In the genomic region with DNA sequence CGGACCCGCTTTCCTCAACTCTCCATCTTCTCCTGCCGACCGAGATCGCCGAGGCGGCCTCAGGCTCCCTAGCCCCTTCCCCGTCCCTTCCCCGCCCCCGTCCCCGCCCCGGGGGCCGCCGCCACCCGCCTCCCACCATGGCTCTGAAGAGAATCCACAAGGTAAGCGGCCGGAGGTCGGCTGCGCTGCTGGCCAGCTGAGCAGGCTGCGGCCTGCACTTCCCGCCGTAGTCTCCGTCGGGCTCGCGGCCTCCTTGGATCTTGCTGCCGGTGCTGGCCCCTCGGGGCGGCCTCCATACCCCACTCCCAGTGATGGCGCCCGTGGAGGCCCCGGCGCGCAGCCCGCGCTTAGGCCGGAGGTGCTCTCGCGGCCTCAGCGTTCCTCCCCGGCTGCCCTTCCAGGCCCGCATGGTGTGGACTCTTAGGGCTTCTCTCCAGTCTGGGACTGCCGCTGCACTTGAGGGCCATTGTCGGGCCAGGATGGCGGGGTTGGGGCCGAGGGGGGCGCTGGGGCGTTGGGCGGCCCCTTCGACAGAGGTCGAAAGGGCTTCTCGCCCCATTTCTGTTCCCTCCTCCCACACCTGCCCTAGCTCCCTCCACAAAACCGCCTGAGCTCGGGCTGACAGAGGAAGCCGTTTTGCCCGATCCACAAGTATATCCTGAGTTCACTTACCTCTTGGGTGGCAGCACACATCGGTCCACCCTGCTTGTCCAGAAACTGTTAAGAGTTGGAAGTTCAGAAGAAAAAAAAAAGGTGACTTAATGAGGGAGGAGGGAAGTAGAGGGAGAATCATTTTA, we compare ENCODE assay signal across 8 cellular contexts. TPM values are rescaled to one million over a fixed set of nuclear protein-coding genes. Genes with fewer than 3 reads are reported as not detected.
DNase-seq lines count a peak whose midpoint lies in the region; ATAC-seq and TF ChIP-seq lines count a peak whose summit lies in the region.

No MANE protein-coding gene starts in this region.

- H3K27me3 Mint-ChIP-seq in CD8-positive, alpha-beta T cell (ENCODE audit: low read depth) = no peaks in the 10 kb centered on the region
- H3K27me3 Mint-ChIP-seq in T-helper 17 cell = no peaks in the 10 kb centered on the region

- POLR2A ChIA-PET in CD8-positive, alpha-beta T cell (lab: Charles Lee) = interaction anchor here (0.8 to 3.1 kb wide), 21 partner anchors 8 to 221 kb away, joined by 3 to 19 read pairs (median 4); a partner anchor contains a TSS

- H3K4me3 Mint-ChIP-seq in CD8-positive, alpha-beta T cell = peak overlapping the region; percentile 93
- peak overlapping the region; percentile 98 for H3K4me3 Mint-ChIP-seq in T-helper 17 cell

- peak overlapping the region; percentile 84 for H3K4me3 ChIP-seq in CD8-positive, alpha-beta T cell (ENCODE audit: low read depth, low read length)
- peak overlapping the region; percentile 78 to 86 for H3K4me3 ChIP-seq in cardiac fibroblast (replicated peaks in 1 of 2; ENCODE audit: low read depth in 2 of 2, low read length in 2 of 2)
- peak overlapping the region; percentile 84 for H3K4me3 ChIP-seq in kidney epithelial cell (ENCODE audit: low read depth, low read length)

- no peaks in the 10 kb centered on the region for H3K36me3 ChIP-seq in CD8-positive, alpha-beta T cell (ENCODE audit: insufficient read depth, low read length)
- H3K36me3 ChIP-seq in kidney epithelial cell (ENCODE audit: control insufficient read depth, insufficient read depth, low read length) = no peaks in the 10 kb centered on the region

- CTCF ChIA-PET in CD8-positive, alpha-beta T cell (lab: Charles Lee) = interaction anchor here (1.2 to 5.5 kb wide), 8 partner anchors 13 to 70 kb away, joined by 3 to 29 read pairs (median 4); no protein-coding TSS in a partner anchor

- no peaks in the 10 kb centered on the region for H3K27me3 ChIP-seq in CD8-positive, alpha-beta T cell (ENCODE audit: insufficient read depth, low read length)
- no peaks in the 10 kb centered on the region for H3K27me3 ChIP-seq in kidney epithelial cell (ENCODE audit: control insufficient read depth, insufficient read depth, low read length)

- no peak for TF ChIP-seq CTCF in CD8-positive, alpha-beta T cell (IDR thresholded peaks at IDR 0.05)
- TF ChIP-seq CTCF in cardiac fibroblast (IDR thresholded peaks at IDR 0.05; ENCODE audit: low read depth, low read length) (no peak), kidney epithelial cell (IDR thresholded peaks at IDR 0.05; ENCODE audit: insufficient read depth, low read length, poor library complexity, severe bottlenecking) (no peak)

- peak overlapping the region; percentile 97 for H3K27ac Mint-ChIP-seq in CD8-positive, alpha-beta T cell
- peak overlapping the region; percentile 96 for H3K27ac Mint-ChIP-seq in T-helper 17 cell

- peaks cover 18% of the 10 kb centered on the region for H3K36me3 Mint-ChIP-seq in CD8-positive, alpha-beta T cell
- no peaks in the 10 kb centered on the region for H3K36me3 Mint-ChIP-seq in T-helper 17 cell (ENCODE audit: low read depth)

- H3K27ac ChIP-seq in CD8-positive, alpha-beta T cell (ENCODE audit: low read depth, low read length) = peak overlapping the region; percentile 87

- H3K4me1 ChIP-seq in CD8-positive, alpha-beta T cell (ENCODE audit: insufficient read depth, low read length) = peaks cover 39% of the 10 kb centered on the region

- no peaks in the 10 kb centered on the region for H3K9me3 Mint-ChIP-seq in CD8-positive, alpha-beta T cell

- peaks cover 44% of the 10 kb centered on the region for H3K4me1 Mint-ChIP-seq in CD8-positive, alpha-beta T cell (ENCODE audit: low read depth)
- peaks cover 34% of the 10 kb centered on the region for H3K4me1 Mint-ChIP-seq in T-helper 17 cell

- peak; percentile 5 for ATAC-seq in CD8-positive, alpha-beta T cell
- ATAC-seq in GM19467 (IDR thresholded peaks at IDR 0.05; ENCODE audit: unreplicated experiment) = peak; percentile 16
- peak; percentile 11 for ATAC-seq in HG03565 (IDR thresholded peaks at IDR 0.05; ENCODE audit: unreplicated experiment)
- ATAC-seq in T-helper 17 cell = peak; percentile 20

- intact Hi-C loops in CD8-positive, alpha-beta T cell (cut with DNase I, micrococcal nuclease) = loop anchor here (1.0 to 10.0 kb wide), 15 partner anchors 13 to 1095 kb away; a partner anchor contains a TSS

- DNase-seq in CD8-positive, alpha-beta T cell = peak in 3 of 7 experiments; percentile 25 to 29 (median 27)
- DNase-seq in T-helper 17 cell (peak in 1 of 3 donors; percentile 33), cardiac fibroblast (ENCODE audit: low read depth in 2 of 2) (peak; percentile 46), kidney epithelial cell (ENCODE audit: low read depth) (no peak), NCI-H1092 (lab: John Stamatoyannopoulos, UW) (no peak)
- DNase-seq in stimulated activated CD4-positive, alpha-beta T cell treated with anti-CD3 and anti-CD28 coated beads, Interleukin-1b, Interleukin-23, amount 100 ng/mL, for 48 hours = peak; percentile 49

- no peaks in the 10 kb centered on the region for H3K9me3 ChIP-seq in CD8-positive, alpha-beta T cell (ENCODE audit: low read length)
- no peaks in the 10 kb centered on the region for H3K9me3 ChIP-seq in T-helper 17 cell (ENCODE audit: control insufficient read depth, low read length, poor library complexity, severe bottlenecking)

RNA-seq across cellular contexts. Expression of a gene that starts 0.7 kb away (rescaled TPM):
- 100 to 1,000 TPM; 180 TPM for total RNA-seq in CD8-positive, alpha-beta T cell
- 100 to 1,000 TPM; 153 to 165 TPM for total RNA-seq in T-helper 17 cell
- 120 and 127 TPM in 2 replicates for total RNA-seq in kidney epithelial cell

Comparison
In these comparisons a context has a peak if more than half of its experiments do, and no peak if none do; other contexts are left out.
1. DNase-seq: peak in cardiac fibroblast (2 of 2) and stimulated activated CD4-positive, alpha-beta T cell treated with anti-CD3 and anti-CD28 coated beads, Interleukin-1b, Interleukin-23, amount 100 ng/mL, for 48 hours (single experiment); none in kidney epithelial cell (single experiment) and NCI-H1092 (single experiment).
2. Peak in every context shown above with its lines, with median percentiles within 50 percentile points of each other: ATAC-seq and H3K4me3 ChIP-seq.